In the genomic region with DNA sequence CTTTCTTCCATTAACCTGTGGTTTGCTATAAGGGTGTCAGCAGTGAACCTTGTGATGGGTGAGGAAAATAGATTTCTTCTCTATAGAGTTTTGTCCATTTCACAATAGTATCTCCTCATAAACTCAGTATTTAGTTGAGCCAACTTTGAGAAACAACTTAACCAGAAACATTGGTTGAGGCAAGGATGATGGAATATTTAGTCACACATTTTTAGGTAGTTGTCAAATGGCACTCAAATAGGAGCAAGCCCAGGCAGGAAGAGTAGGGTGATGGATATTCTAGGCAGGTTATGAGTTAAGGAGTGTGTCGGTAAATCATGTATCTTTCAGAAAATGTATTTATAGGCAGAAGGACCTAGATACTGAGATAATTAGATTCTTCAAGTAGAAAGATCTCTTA, we compare ENCODE assay signal across 18 cellular contexts.
DNase-seq lines count a peak whose midpoint lies in the region; ATAC-seq, FAIRE-seq and TF ChIP-seq lines count a peak whose summit lies in the region.
"Had no signal": no experiment of that assay in that cellular context is flagged by ENCODE, and none has a peak within 500 bp of the region (broad histone marks: within the 10 kb centered on the region; RNA-seq: fewer than 3 reads in every experiment).

No MANE protein-coding gene starts in this region.

- no peak for FAIRE-seq in bronchial epithelial cell (lab: Jason Lieb, UNC)
- FAIRE-seq: GM12891, GM18507, H54 had no signal

- POLR2A ChIA-PET in RWPE1 (lab: Yijun Ruan, JAX; ENCODE audit: low non-redundant PET) = no interaction called here

- DNase-seq in HPDE6-E6E7 (ENCODE audit: extremely low spot score) (peak; percentile 10), RWPE1 (ENCODE audit: low spot score) (peak; percentile 38), bronchial epithelial cell (ENCODE audit: low read depth) (peak; percentile 96), foreskin keratinocyte (peak; percentile 33 to 85)
- DNase-seq: C1 segment of cervical spinal cord; Calu3; CD4-positive, alpha-beta memory T cell; COR-L47; DMS53; DMS79 treated with DMSO at 0.1 percent for 48 hours; GF-D8; GOT3; HCEC 1CT had no signal

- ATAC-seq in foreskin keratinocyte = peak; percentile 33
- ATAC-seq in GM18868 (IDR thresholded peaks at IDR 0.05; ENCODE audit: unreplicated experiment) = no peak
- ATAC-seq in HG03095 (IDR thresholded peaks at IDR 0.05; ENCODE audit: unreplicated experiment) = no peak

- H3K4me1 ChIP-seq in foreskin keratinocyte = no peaks in the 10 kb centered on the region

- H3K4me3 ChIP-seq in bronchial epithelial cell (ENCODE audit: low read depth, low read length) = no peak overlapping the region

- CTCF ChIA-PET in RWPE1 (lab: Yijun Ruan, JAX) = no interaction called here

- no peak for TF ChIP-seq CTCF in RWPE1 (conservative IDR thresholded peaks at IDR 0.05; ENCODE audit: low read depth)
- no peak for TF ChIP-seq CTCF in bronchial epithelial cell (IDR thresholded peaks at IDR 0.05; ENCODE audit: insufficient read depth, low read length, severe bottlenecking)
- no peak for TF ChIP-seq CTCF in foreskin keratinocyte (conservative IDR thresholded peaks at IDR 0.05)

- H3K36me3 ChIP-seq in bronchial epithelial cell (ENCODE audit: control insufficient read depth, insufficient read depth, low read length) = no peaks in the 10 kb centered on the region

- H3K27ac ChIP-seq in RWPE1 = no peak overlapping the region
- no peak overlapping the region for H3K27ac ChIP-seq in foreskin keratinocyte

- H3K27me3 ChIP-seq in bronchial epithelial cell (ENCODE audit: control insufficient read depth, insufficient read depth, low read length) (no peaks in the 10 kb centered on the region), foreskin keratinocyte (no peaks in the 10 kb centered on the region)

Comparison
In these comparisons a context has a peak if more than half of its experiments do, and no peak if none do; other contexts are left out.
1. DNase-seq: peak in every context shown above with its lines; median percentile 96 in bronchial epithelial cell; 59 in foreskin keratinocyte; 38 in RWPE1; 10 in HPDE6-E6E7.